8 cellular contexts compared by ENCODE assay signal in genomic region chr11:46238078-46238966, GRCh38. TPM values are rescaled to one million over a fixed set of nuclear protein-coding genes. Genes with fewer than 3 reads are reported as not detected.
DNase-seq lines count a peak whose midpoint lies in the region; ATAC-seq and TF ChIP-seq lines count a peak whose summit lies in the region.

No MANE protein-coding gene starts in this region.

- intact Hi-C loops in esophagus muscularis mucosa (cut with DNase I): loop anchor here (2.0 kb wide), 2 partner anchors 70 to 118 kb away; partner anchors contain the start of gene PHF21A
- intact Hi-C loops in stomach (cut with DNase I; ENCODE audit: low total_unique reads): loop anchor here (5.0 kb wide), 1 partner anchor 69 kb away; no protein-coding TSS in a partner anchor

- under 1% methylated on average over 22 of the region's 70 CpGs for WGBS in esophagus muscularis mucosa
- WGBS in stomach, 5 donors: 1 to 2% (median 1%) methylated on average over 18 to 70 of the region's 70 CpGs

- peak overlapping the region in 1 of 6 donors; percentile 50 for H3K27ac Mint-ChIP-seq in naive B cell

- H3K4me1 ChIP-seq in esophagus muscularis mucosa (peaks cover 30 to 48% (median 43%) of the 10 kb centered on the region in 4 donors), stomach (peaks cover 30 to 40% (median 38%) of the 10 kb centered on the region in 4 donors)

- H3K36me3 ChIP-seq in esophagus muscularis mucosa (no peaks in the 10 kb centered on the region), stomach (no peaks in the 10 kb centered on the region)

- H3K4me1 Mint-ChIP-seq in naive B cell: peaks cover 10 to 24% (median 16%) of the 10 kb centered on the region in 3 donors

- ATAC-seq in naive B cell (ENCODE audit: low read depth in 2 of 2) (peak; percentile 64 to 68), HG03175 (IDR thresholded peaks at IDR 0.05; ENCODE audit: unreplicated experiment) (no peak), GM18868 (IDR thresholded peaks at IDR 0.05; ENCODE audit: unreplicated experiment) (no peak)

- H3K27ac ChIP-seq in esophagus muscularis mucosa (replicated peaks in 1 of 4) (peak overlapping the region; percentile 81 to 94 (median 88)), stomach (peak overlapping the region; percentile 44 to 89 (median 73))

- H3K27me3 ChIP-seq in esophagus muscularis mucosa (no peaks in the 10 kb centered on the region), stomach (peaks cover 0 to 16% (median 0%) of the 10 kb centered on the region in 3 donors)

- H3K27me3 Mint-ChIP-seq in naive B cell: peaks cover 50 to 73% (median 58%) of the 10 kb centered on the region in 3 donors

- H3K36me3 Mint-ChIP-seq in naive B cell: peaks cover 0 to 11% of the 10 kb centered on the region in 2 donors

- H3K9me3 Mint-ChIP-seq in naive B cell: peaks cover 0 to 3% (median 0%) of the 10 kb centered on the region in 7 donors

- no peak for TF ChIP-seq POLR2A in esophagus muscularis mucosa (IDR thresholded peaks at IDR 0.05; ENCODE audit: low read depth)
- no peak for TF ChIP-seq POLR2A in stomach (IDR thresholded peaks at IDR 0.05)

- peak overlapping the region; percentile 61 to 70 (median 64) for H3K4me3 ChIP-seq in esophagus muscularis mucosa
- peak overlapping the region; percentile 53 to 61 (median 57) for H3K4me3 ChIP-seq in stomach

- TF ChIP-seq EP300 in esophagus muscularis mucosa (IDR thresholded peaks at IDR 0.05) (no peak), stomach (IDR thresholded peaks at IDR 0.05) (no peak)

- peak overlapping the region; percentile 14 to 84 (median 63) for H3K4me3 Mint-ChIP-seq in naive B cell

- H3K9me3 ChIP-seq in esophagus muscularis mucosa (no peaks in the 10 kb centered on the region), stomach (peaks cover 0 to under 1% (median 0%) of the 10 kb centered on the region in 4 donors)

- peak; percentile 23 to 29 (median 27) for TF ChIP-seq CTCF in esophagus muscularis mucosa (IDR thresholded peaks at IDR 0.05)
- TF ChIP-seq CTCF in stomach (IDR thresholded peaks at IDR 0.05): no peak

- peak; percentile 35 for DNase-seq in GM19238 (ENCODE audit: insufficient read length, low spot score)
- peak; percentile 47 for DNase-seq in NOMO-1 treated with DMSO at 0.1 percent for 48 hours (lab: John Stamatoyannopoulos, UW; ENCODE audit: unreplicated experiment)
- peak; percentile 68 for DNase-seq in activated T-cell treated with anti-CD3 and anti-CD28 coated beads for 48 hours (ENCODE audit: low read depth)
- DNase-seq in esophagus muscularis mucosa (ENCODE audit: extremely low spot score): no peak
- peak; percentile 53 for DNase-seq in naive B cell
- peak; percentile 74 for DNase-seq in stomach

RNA-seq across cellular contexts. Expression of gene CREB3L1, which starts 39.1 kb away (rescaled TPM):
- 1 to 10 TPM; 1.3 to 8.7 (median 3.7) TPM for total RNA-seq in esophagus muscularis mucosa
- not detected for polyA plus RNA-seq in naive B cell (ENCODE audit: low read depth in 6 of 6)
- 100 to 1,000 TPM in 1 of 5 donors, 10 to 100 TPM in 4; 21.0 to 125 (median 54.2) TPM for total RNA-seq in stomach
- 10 to 100 TPM; 39.4 to 59.3 (median 40.8) TPM for polyA plus RNA-seq in stomach

Comparison
In these comparisons a context has a peak if more than half of its experiments do, and no peak if none do; other contexts are left out.
1. CTCF ChIP-seq: peak in esophagus muscularis mucosa (3 of 3); none in stomach (0 of 7).
2. ATAC-seq: peak in naive B cell (2 of 2); none in HG03175 (single experiment) and GM18868 (single experiment).